Comparison of ENCODE assay signal across 8 cellular contexts in the genomic region with DNA sequence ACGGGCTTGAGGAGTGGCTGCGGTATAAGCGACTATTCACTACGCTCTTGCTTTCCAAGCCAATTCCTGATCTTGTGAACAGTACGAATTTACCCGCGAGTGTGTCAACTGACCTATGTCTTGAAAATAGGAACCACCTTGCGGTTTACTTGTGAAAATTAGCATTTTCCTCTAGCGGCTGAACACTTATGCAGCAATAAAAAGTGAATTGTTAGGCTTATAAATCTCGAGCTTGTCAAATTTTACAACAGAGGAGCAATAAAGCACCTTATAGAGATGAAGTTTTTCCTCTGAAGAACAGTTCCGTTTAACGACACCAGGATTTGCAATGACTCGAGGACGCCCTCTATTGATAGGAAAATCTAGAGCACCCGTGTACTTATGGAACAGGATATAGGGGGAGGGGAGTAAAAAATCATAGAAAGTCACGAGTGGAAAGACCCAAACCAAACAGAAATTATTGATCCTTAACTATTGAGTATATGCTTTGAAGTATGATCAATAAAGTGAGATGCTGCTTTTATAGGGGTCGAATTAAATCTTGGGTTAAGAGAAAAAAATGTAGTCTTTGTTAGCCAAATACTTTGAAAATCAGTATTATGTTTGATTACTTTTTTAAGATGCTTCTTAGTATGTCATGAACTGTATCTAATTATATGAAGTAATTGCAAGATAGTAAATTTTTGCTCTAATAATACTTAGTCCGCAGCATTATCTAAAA. TPM values are rescaled to one million over a fixed set of nuclear protein-coding genes. Genes with fewer than 3 reads are reported as not detected.
DNase-seq lines count a peak whose midpoint lies in the region; ATAC-seq, FAIRE-seq and TF ChIP-seq lines count a peak whose summit lies in the region.

No MANE protein-coding gene starts in this region.

- no TSS peak for BruUV-seq in PC-3 (replicated peaks; lab: Mats Ljungman, UMichigan)

- peak overlapping the region; percentile 83 for H3K27ac Mint-ChIP-seq in activated naive CD4-positive, alpha-beta T cell treated with anti-CD3 and anti-CD28 coated beads, Interleukin-2, amount 50 U/mL, for 24 hours

- CTCF ChIA-PET in PC-3 (lab: Charles Lee) = interaction anchor here (0.6 to 4.3 kb wide), 7 partner anchors 16 to 1589 kb away, joined by 3 to 37 read pairs (median 5); a partner anchor contains a TSS

- peaks cover 7% of the 10 kb centered on the region for H3K27me3 Mint-ChIP-seq in activated naive CD4-positive, alpha-beta T cell treated with anti-CD3 and anti-CD28 coated beads, Interleukin-2, amount 50 U/mL, for 24 hours

- H3K9me2 ChIP-seq in PC-3 (replicated peaks; ENCODE audit: low read length) = no peaks in the 10 kb centered on the region

- H3K4me3 ChIP-seq in KMS-11 (IDR thresholded peaks at IDR 0.05; ENCODE audit: insufficient read depth, low read depth, low read length) (no peak overlapping the region), PC-3 (ENCODE audit: low read length) (peak overlapping the region; percentile 89), neutrophil (ENCODE audit: low read depth in 1 of 2, low read length in 1 of 2) (peak overlapping the region; percentile 62 to 63)

- ATAC-seq in PC-3 (no peak), GM21825 (IDR thresholded peaks at IDR 0.05; ENCODE audit: unreplicated experiment) (no peak)

- intact Hi-C loops in PC-3 (cut with micrococcal nuclease) = loop anchor here (1.0 to 10.0 kb wide), 14 partner anchors 25 to 1589 kb away; a partner anchor contains a TSS

- H3K9me3 Mint-ChIP-seq in activated naive CD4-positive, alpha-beta T cell treated with anti-CD3 and anti-CD28 coated beads, Interleukin-2, amount 50 U/mL, for 24 hours = no peaks in the 10 kb centered on the region

- peak; percentile 52 for DNase-seq in activated CD8-positive, alpha-beta memory T cell treated with anti-CD3 and anti-CD28 coated beads, Interleukin-2, amount 50 U/mL, for 4 hours
- DNase-seq in activated CD8-positive, alpha-beta memory T cell treated with anti-CD3 and anti-CD28 coated beads, Interleukin-2, amount 50 U/mL, for 48 hours = no peak
- DNase-seq in PC-3 (peak; percentile 97), frontal cortex (ENCODE audit: low spot score in 2 of 2) (peak; percentile 51 to 73)

- FAIRE-seq in frontal cortex (lab: Jason Lieb, UNC) = no peak

- H3K4me1 ChIP-seq in KMS-11 (ENCODE audit: low read depth, poor library complexity, severe bottlenecking) (peaks cover 24% of the 10 kb centered on the region), PC-3 (ENCODE audit: insufficient read depth, low read length) (peaks cover 18% of the 10 kb centered on the region), neutrophil (ENCODE audit: control insufficient read depth in 1 of 2, insufficient read depth in 1 of 2, low read depth in 1 of 2, low read length in 1 of 2) (peaks cover 52 to 65% of the 10 kb centered on the region in 2 experiments)

- H3K36me3 ChIP-seq in KMS-11 (ENCODE audit: insufficient read depth) (no peaks in the 10 kb centered on the region), PC-3 (ENCODE audit: low read depth, low read length) (no peaks in the 10 kb centered on the region), neutrophil (no peaks in the 10 kb centered on the region)

- H3K4me2 ChIP-seq in KMS-11 (peak overlapping the region; percentile 81), PC-3 (ENCODE audit: low read length) (peak overlapping the region; percentile 90)

- H3F3A ChIP-seq in PC-3 (ENCODE audit: low read length, unreplicated experiment) = no peaks in the 10 kb centered on the region

- H3K79me2 ChIP-seq in KMS-11 (ENCODE audit: insufficient read depth, low read depth) = peaks cover 22% of the 10 kb centered on the region
- peaks cover 49% of the 10 kb centered on the region for H3K79me2 ChIP-seq in PC-3 (ENCODE audit: low read length)

- H3K4me1 Mint-ChIP-seq in activated naive CD4-positive, alpha-beta T cell treated with anti-CD3 and anti-CD28 coated beads, Interleukin-2, amount 50 U/mL, for 24 hours = peaks cover 57% of the 10 kb centered on the region

- H3K4me3 Mint-ChIP-seq in activated naive CD4-positive, alpha-beta T cell treated with anti-CD3 and anti-CD28 coated beads, Interleukin-2, amount 50 U/mL, for 24 hours = peak overlapping the region; percentile 98

- H3K9me3 ChIP-seq in PC-3 (ENCODE audit: low read length) (no peaks in the 10 kb centered on the region), neutrophil (no peaks in the 10 kb centered on the region)

- TF ChIP-seq CTCF in KMS-11 (conservative IDR thresholded peaks at IDR 0.05; ENCODE audit: low read depth, low read length) (peak; percentile 96), PC-3 (conservative IDR thresholded peaks at IDR 0.05; ENCODE audit: low read depth, low read length) (peak; percentile 97), neutrophil (IDR thresholded peaks at IDR 0.05) (no peak)

- peaks cover 17% of the 10 kb centered on the region for H4K20me1 ChIP-seq in KMS-11 (ENCODE audit: insufficient read depth)
- H4K20me1 ChIP-seq in PC-3 (ENCODE audit: low read length) = peaks cover 20% of the 10 kb centered on the region

- H2AFZ ChIP-seq in KMS-11 (ENCODE audit: low read depth) (peak overlapping the region; percentile 97; the same call in 1 of the 2 replicates), PC-3 (ENCODE audit: low read length) (peak overlapping the region; percentile 86)

- H3K27me3 ChIP-seq in KMS-11 (ENCODE audit: insufficient read depth, low read depth) (no peaks in the 10 kb centered on the region), PC-3 (ENCODE audit: low read length) (no peaks in the 10 kb centered on the region), neutrophil (peaks cover 100% of the 10 kb centered on the region)

- H3K36me3 Mint-ChIP-seq in activated naive CD4-positive, alpha-beta T cell treated with anti-CD3 and anti-CD28 coated beads, Interleukin-2, amount 50 U/mL, for 24 hours = peaks cover 1% of the 10 kb centered on the region

- H3K27ac ChIP-seq in KMS-11 (no peak overlapping the region; the same call in 1 of the 2 replicates), PC-3 (ENCODE audit: low read length) (peak overlapping the region; percentile 11), neutrophil (no peak overlapping the region)

- POLR2A ChIA-PET in PC-3 (lab: Charles Lee; ENCODE audit: unreplicated experiment) = no interaction called here

- H3K9ac ChIP-seq in KMS-11 (peak overlapping the region; percentile 28; the same call in 1 of the 2 replicates), PC-3 (ENCODE audit: low read length) (peak overlapping the region; percentile 44)

RNA-seq across cellular contexts. Expression of a gene that starts 1.9 kb away (rescaled TPM):
- total RNA-seq in PC-3 (2014; rRNA removed) (31.1 and 37.3 TPM in 2 replicates), frontal cortex (34.6 TPM)
